ENCODE assay signal across 11 cellular contexts in genomic region chr1:27868556-27868931, GRCh38. TPM values are rescaled to one million over a fixed set of nuclear protein-coding genes. Genes with fewer than 3 reads are reported as not detected.
DNase-seq lines count a peak whose midpoint lies in the region; ATAC-seq and TF ChIP-seq lines count a peak whose summit lies in the region.
"Had no signal": no experiment of that assay in that cellular context is flagged by ENCODE, and none has a peak within 500 bp of the region (broad histone marks: within the 10 kb centered on the region; RNA-seq: fewer than 3 reads in every experiment).

No MANE protein-coding gene starts in this region.

- peak overlapping the region; percentile 42 for H3K4me3 ChIP-seq in effector memory CD4-positive, alpha-beta T cell (ENCODE audit: insufficient read depth, low read depth, low read length, poor library complexity, severe bottlenecking)
- H3K4me3 ChIP-seq in spleen (peak overlapping the region in 2 of 8 donors; percentile 4 to 61), WERI-Rb-1 (ENCODE audit: low read depth, low read length) (no peak overlapping the region)
- H3K4me3 ChIP-seq: breast epithelium had no signal

- H3K27ac Mint-ChIP-seq in activated CD4-positive, alpha-beta T cell treated with anti-CD3 and anti-CD28 coated beads for 36 hours, result peak overlapping the region; percentile 94
- H3K27ac Mint-ChIP-seq: H9 had no signal

- TF ChIP-seq CTCF in spleen (IDR thresholded peaks at IDR 0.05 in 8 of 11, conservative IDR thresholded peaks at IDR 0.05 in 3 of 11) (no peak), WERI-Rb-1 (IDR thresholded peaks at IDR 0.05; ENCODE audit: low read depth, low read length) (no peak)

- H3K4me1 Mint-ChIP-seq in activated CD4-positive, alpha-beta T cell treated with anti-CD3 and anti-CD28 coated beads for 36 hours, result peaks cover 40% of the 10 kb centered on the region

- CTCF ChIA-PET in activated CD4-positive, alpha-beta T cell treated with anti-CD3 and anti-CD28 coated beads for 36 hours (lab: Charles Lee), result no interaction called here

- H3K27ac ChIP-seq in effector memory CD4-positive, alpha-beta T cell (ENCODE audit: insufficient read depth, low read length, poor library complexity, severe bottlenecking), result peak overlapping the region; percentile 61
- H3K27ac ChIP-seq in spleen, result peak overlapping the region; percentile 74 to 97 (median 90)
- no peak overlapping the region for H3K27ac ChIP-seq in WERI-Rb-1

- H3K9me3 Mint-ChIP-seq in activated CD4-positive, alpha-beta T cell treated with anti-CD3 and anti-CD28 coated beads for 36 hours (ENCODE audit: low read depth), result no peaks in the 10 kb centered on the region
- H3K9me3 Mint-ChIP-seq: H9 had no signal

- POLR2A ChIA-PET in activated CD4-positive, alpha-beta T cell treated with anti-CD3 and anti-CD28 coated beads for 36 hours (lab: Charles Lee), result no interaction called here

- H3K36me3 Mint-ChIP-seq in activated CD4-positive, alpha-beta T cell treated with anti-CD3 and anti-CD28 coated beads for 36 hours (ENCODE audit: low read depth), result no peaks in the 10 kb centered on the region

- intact Hi-C loops in activated CD4-positive, alpha-beta T cell treated with anti-CD3 and anti-CD28 coated beads for 36 hours (cut with DNase I, micrococcal nuclease), result no loop called here
- intact Hi-C loops in spleen (cut with DNase I; ENCODE audit: low total_unique reads), result no loop called here

- H3K36me3 ChIP-seq in effector memory CD4-positive, alpha-beta T cell (ENCODE audit: control insufficient read depth, insufficient read depth, low read length), result no peaks in the 10 kb centered on the region
- H3K36me3 ChIP-seq in spleen (no peaks in the 10 kb centered on the region), WERI-Rb-1 (no peaks in the 10 kb centered on the region)
- H3K36me3 ChIP-seq: breast epithelium had no signal

- ATAC-seq in activated CD4-positive, alpha-beta T cell treated with anti-CD3 and anti-CD28 coated beads for 36 hours, result no peak
- ATAC-seq in HG02870 (IDR thresholded peaks at IDR 0.05; ENCODE audit: unreplicated experiment), result no peak
- ATAC-seq in GM19351 (IDR thresholded peaks at IDR 0.05; ENCODE audit: unreplicated experiment), result no peak

- H3K27me3 Mint-ChIP-seq in activated CD4-positive, alpha-beta T cell treated with anti-CD3 and anti-CD28 coated beads for 36 hours, result no peaks in the 10 kb centered on the region

- no peaks in the 10 kb centered on the region for H3K9me3 ChIP-seq in effector memory CD4-positive, alpha-beta T cell (ENCODE audit: control insufficient read depth, low read length)
- no peaks in the 10 kb centered on the region for H3K9me3 ChIP-seq in spleen
- no peaks in the 10 kb centered on the region for H3K9me3 ChIP-seq in WERI-Rb-1 (ENCODE audit: severe bottlenecking)
- H3K9me3 ChIP-seq: breast epithelium had no signal

- 82 to 84% (median 83%) methylated on average over 7 to 11 of the region's 11 CpGs for WGBS in spleen, 5 donors

- H3K4me3 Mint-ChIP-seq in activated CD4-positive, alpha-beta T cell treated with anti-CD3 and anti-CD28 coated beads for 36 hours, result peak overlapping the region; percentile 60
- H3K4me3 Mint-ChIP-seq: H9 had no signal

- no peak for DNase-seq in activated CD4-positive, alpha-beta T cell treated with anti-CD3 and anti-CD28 coated beads for 36 hours
- no peak for DNase-seq in activated CD4-positive, alpha-beta T cell treated with anti-CD3 and anti-CD28 coated beads, Interleukin-2, amount 50 U/mL, for 1 hour
- DNase-seq in OCI-M1 (lab: John Stamatoyannopoulos, UW), result peak; percentile 50
- no peak for DNase-seq in effector memory CD4-positive, alpha-beta T cell
- DNase-seq in spleen, result peak; percentile 82
- no peak for DNase-seq in WERI-Rb-1
- DNase-seq: DMS 273 treated with DMSO at 0.1 percent for 48 hours had no signal

- no peak for TF ChIP-seq POLR2A in spleen (IDR thresholded peaks at IDR 0.05)

- peaks cover 34% of the 10 kb centered on the region for H3K4me1 ChIP-seq in effector memory CD4-positive, alpha-beta T cell (ENCODE audit: control insufficient read depth, insufficient read depth, low read length, poor library complexity, severe bottlenecking)
- peaks cover 27 to 96% (median 68%) of the 10 kb centered on the region in 6 donors for H3K4me1 ChIP-seq in spleen
- H3K4me1 ChIP-seq: breast epithelium had no signal

- H3K27me3 ChIP-seq in effector memory CD4-positive, alpha-beta T cell (replicated peaks; ENCODE audit: control insufficient read depth, insufficient read depth, low read length, poor library complexity, severe bottlenecking), result no peaks in the 10 kb centered on the region
- H3K27me3 ChIP-seq in spleen (replicated peaks in 1 of 7) (no peaks in the 10 kb centered on the region), WERI-Rb-1 (ENCODE audit: insufficient read depth, low read depth, severe bottlenecking) (no peaks in the 10 kb centered on the region)
- H3K27me3 ChIP-seq: breast epithelium had no signal

RNA-seq across cellular contexts. Expression of gene THEMIS2, which starts 3.8 kb away (rescaled TPM):
- 10 to 100 TPM; 14.2 to 16.2 TPM for total RNA-seq in activated CD4-positive, alpha-beta T cell treated with anti-CD3 and anti-CD28 coated beads for 36 hours
- 100 to 1,000 TPM; 166 to 433 (median 273) TPM for total RNA-seq in spleen
- 100 to 1,000 TPM in 1 of 3 donors, 10 to 100 TPM in 2; 82.4 to 122 (median 88.8) TPM for polyA plus RNA-seq in spleen

RNA-seq across cellular contexts. Expression of gene PPP1R8, which starts 38.0 kb away (rescaled TPM):
- total RNA-seq in activated CD4-positive, alpha-beta T cell treated with anti-CD3 and anti-CD28 coated beads for 36 hours, result 10 to 100 TPM; 49.6 to 65.9 TPM
- total RNA-seq in spleen, result 10 to 100 TPM; 24.7 to 39.1 (median 30.1) TPM
- polyA plus RNA-seq in spleen, result 10 to 100 TPM; 22.5 to 33.8 (median 29.1) TPM

RNA-seq across cellular contexts. Expression of gene RPA2, which starts 45.8 kb away (rescaled TPM):
- total RNA-seq in activated CD4-positive, alpha-beta T cell treated with anti-CD3 and anti-CD28 coated beads for 36 hours, result 10 to 100 TPM; 70.2 to 72.8 TPM
- total RNA-seq in spleen, result 10 to 100 TPM; 32.2 to 49.1 (median 38.1) TPM
- 10 to 100 TPM; 47.5 to 61.8 (median 60.9) TPM for polyA plus RNA-seq in spleen

Comparison
In these comparisons a context has a peak if more than half of its experiments do, and no peak if none do; other contexts are left out.
1. DNase-seq: peak in OCI-M1 (single experiment) and spleen (single experiment); none in activated CD4-positive, alpha-beta T cell treated with anti-CD3 and anti-CD28 coated beads for 36 hours (single experiment), activated CD4-positive, alpha-beta T cell treated with anti-CD3 and anti-CD28 coated beads, Interleukin-2, amount 50 U/mL, for 1 hour (single experiment), effector memory CD4-positive, alpha-beta T cell (0 of 3) and WERI-Rb-1 (single experiment).
2. RNA of gene THEMIS2, which starts 3.8 kb away (total RNA-seq): 166 to 433 TPM in spleen; 14.2 to 16.2 TPM in activated CD4-positive, alpha-beta T cell treated with anti-CD3 and anti-CD28 coated beads for 36 hours; every median in the first group is over 4 times any median in the second.